Comparison of ENCODE assay signal across 14 cellular contexts in genomic region chr18:45336431-45336830, GRCh38.
DNase-seq lines count a peak whose midpoint lies in the region; ATAC-seq and TF ChIP-seq lines count a peak whose summit lies in the region.
"Had no signal": no experiment of that assay in that cellular context is flagged by ENCODE, and none has a peak within 500 bp of the region (broad histone marks: within the 10 kb centered on the region; RNA-seq: fewer than 3 reads in every experiment).

No MANE protein-coding gene starts in this region.

- H3K9me2 ChIP-seq in GM23248 (ENCODE audit: insufficient read depth), result no peaks in the 10 kb centered on the region

- H3K36me3 Mint-ChIP-seq in brain, result no peaks in the 10 kb centered on the region
- H3K36me3 Mint-ChIP-seq: CD8-positive, alpha-beta T cell had no signal

- TF ChIP-seq CTCF in brain (conservative IDR thresholded peaks at IDR 0.05) (no peak), smooth muscle cell (IDR thresholded peaks at IDR 0.05; ENCODE audit: borderline replicate concordance, insufficient read depth, poor library complexity, severe bottlenecking) (no peak)

- H3K79me2 ChIP-seq in GM23248 (ENCODE audit: insufficient read depth) (no peaks in the 10 kb centered on the region), mesendoderm (ENCODE audit: control insufficient read depth, insufficient read depth, low read length) (no peaks in the 10 kb centered on the region), smooth muscle cell (ENCODE audit: low read depth) (no peaks in the 10 kb centered on the region)

- H3K4me2 ChIP-seq in GM23248 (ENCODE audit: unreplicated experiment) (no peak overlapping the region), mesendoderm (ENCODE audit: low read length) (no peak overlapping the region), smooth muscle cell (no peak overlapping the region)
- H3K4me2 ChIP-seq: BLaER1 treated with 17β-estradiol and CSF1 and Interleukin-3, amounts not matched to agents 10 nM and 100 nM had no signal

- H3K36me3 ChIP-seq in GM23248 (ENCODE audit: low read depth) (no peaks in the 10 kb centered on the region), mesendoderm (ENCODE audit: control insufficient read depth, insufficient read depth, low read length) (no peaks in the 10 kb centered on the region), smooth muscle cell (ENCODE audit: low read depth) (no peaks in the 10 kb centered on the region)
- H3K36me3 ChIP-seq: BLaER1 treated with 17β-estradiol and CSF1 and Interleukin-3, amounts not matched to agents 10 nM and 100 nM; HAP-1 had no signal

- H3K4me1 ChIP-seq in GM23248 (ENCODE audit: insufficient read depth) (peaks cover 32% of the 10 kb centered on the region), mesendoderm (ENCODE audit: control insufficient read depth, low read depth, low read length) (peaks cover 34% of the 10 kb centered on the region), smooth muscle cell (ENCODE audit: low read depth) (no peaks in the 10 kb centered on the region)
- H3K4me1 ChIP-seq: HAP-1 had no signal

- H3F3A ChIP-seq in GM23248 (ENCODE audit: insufficient read depth) (peaks cover 9% of the 10 kb centered on the region), smooth muscle cell (ENCODE audit: low read depth) (no peaks in the 10 kb centered on the region)

- H2AK5ac ChIP-seq in mesendoderm (ENCODE audit: low read length), result peak overlapping the region; percentile 1

- H3K4me3 ChIP-seq in GM23248 (no peak overlapping the region), mesendoderm (ENCODE audit: low read length) (no peak overlapping the region), smooth muscle cell (no peak overlapping the region)
- H3K4me3 ChIP-seq: BLaER1 treated with 17β-estradiol and CSF1 and Interleukin-3, amounts not matched to agents 10 nM and 100 nM; HAP-1 had no signal

- no peak for ATAC-seq in HG02571 (IDR thresholded peaks at IDR 0.05; ENCODE audit: unreplicated experiment)
- ATAC-seq: CD8-positive, alpha-beta T cell; HepG2 had no signal

- no peak overlapping the region for H2BK15ac ChIP-seq in mesendoderm (replicated peaks; ENCODE audit: low read depth)

- no peaks in the 10 kb centered on the region for H4K20me1 ChIP-seq in GM23248 (ENCODE audit: insufficient read depth)
- no peaks in the 10 kb centered on the region for H4K20me1 ChIP-seq in smooth muscle cell (ENCODE audit: low read depth)
- H4K20me1 ChIP-seq: BLaER1 treated with 17β-estradiol and CSF1 and Interleukin-3, amounts not matched to agents 10 nM and 100 nM had no signal

- H3K27ac Mint-ChIP-seq in brain, result peak overlapping the region in 3 of 5 experiments; percentile 75 to 90 (median 78)
- H3K27ac Mint-ChIP-seq: B cell; CD8-positive, alpha-beta T cell had no signal

- WGBS in GM23248 (ENCODE audit: low coverage in 1 of 2, low lambda C conversion rate in 2 of 2, missing lambda C conversion rate in 2 of 2), 2 experiments, result 89 to 90% methylated on average over 2 of the region's 2 CpGs
- WGBS in mesendoderm (ENCODE audit: extremely low coverage, insufficient coverage, low lambda C conversion rate), result no CpG with 5 or more reads among the region's 2 CpGs
- WGBS in smooth muscle cell (ENCODE audit: low lambda C conversion rate), result 77% methylated on average over 2 of the region's 2 CpGs

- H2AFZ ChIP-seq in GM23248 (no peak overlapping the region), smooth muscle cell (ENCODE audit: low read depth) (no peak overlapping the region)

- peak overlapping the region; percentile 29 for H2BK120ac ChIP-seq in mesendoderm (ENCODE audit: low read depth, low read length)

- no peak overlapping the region for H3K27ac ChIP-seq in GM23248
- peak overlapping the region; percentile 46 for H3K27ac ChIP-seq in epithelial cell of prostate
- H3K27ac ChIP-seq in mesendoderm (ENCODE audit: low read depth, low read length), result peak overlapping the region; percentile 13
- no peak overlapping the region for H3K27ac ChIP-seq in smooth muscle cell (ENCODE audit: low read depth)
- H3K27ac ChIP-seq: BLaER1 treated with 17β-estradiol and CSF1 and Interleukin-3, amounts not matched to agents 10 nM and 100 nM had no signal

- H4K8ac ChIP-seq in mesendoderm (ENCODE audit: low read depth, low read length), result no peak overlapping the region

- H3K9me3 ChIP-seq in GM23248 (ENCODE audit: low read depth) (no peaks in the 10 kb centered on the region), smooth muscle cell (replicated peaks; ENCODE audit: low read depth) (no peaks in the 10 kb centered on the region)
- H3K9me3 ChIP-seq: BLaER1 treated with 17β-estradiol and CSF1 and Interleukin-3, amounts not matched to agents 10 nM and 100 nM; HAP-1 had no signal

- no peak overlapping the region for H4K5ac ChIP-seq in mesendoderm (ENCODE audit: low read length)

- H3K9ac ChIP-seq in GM23248, result no peak overlapping the region
- H3K9ac ChIP-seq in mesendoderm (ENCODE audit: low read length), result no peak overlapping the region
- H3K9ac ChIP-seq in smooth muscle cell (ENCODE audit: low read depth), result no peak overlapping the region
- H3K9ac ChIP-seq: BLaER1 treated with 17β-estradiol and CSF1 and Interleukin-3, amounts not matched to agents 10 nM and 100 nM had no signal

- no peaks in the 10 kb centered on the region for H3K79me1 ChIP-seq in mesendoderm (ENCODE audit: low read length)

- no peaks in the 10 kb centered on the region for H3K27me3 ChIP-seq in GM23248 (replicated peaks; ENCODE audit: insufficient read depth)
- no peaks in the 10 kb centered on the region for H3K27me3 ChIP-seq in mesendoderm (ENCODE audit: insufficient read depth, low read length, poor library complexity)
- H3K27me3 ChIP-seq in smooth muscle cell (ENCODE audit: low read depth), result no peaks in the 10 kb centered on the region
- H3K27me3 ChIP-seq: BLaER1 treated with 17β-estradiol and CSF1 and Interleukin-3, amounts not matched to agents 10 nM and 100 nM had no signal

- peaks cover 0 to 7% (median 0%) of the 10 kb centered on the region in 5 experiments for H3K9me3 Mint-ChIP-seq in brain
- H3K9me3 Mint-ChIP-seq: CD8-positive, alpha-beta T cell had no signal

- in situ Hi-C loops in GM23248 (cut with MboI), result no loop called here

- H3K56ac ChIP-seq in mesendoderm (ENCODE audit: low read length), result peak overlapping the region; percentile 65

- H3K4ac ChIP-seq in mesendoderm (ENCODE audit: low read depth, low read length), result peak overlapping the region; percentile 43

- H3K18ac ChIP-seq in mesendoderm (ENCODE audit: low read length), result peak overlapping the region; percentile 72

- H3K4me3 Mint-ChIP-seq in brain, result no peak overlapping the region
- H3K4me3 Mint-ChIP-seq: B cell; CD8-positive, alpha-beta T cell had no signal

- H3K27me3 Mint-ChIP-seq in brain, result peaks cover 4% of the 10 kb centered on the region

- peaks cover 34% of the 10 kb centered on the region for H3K4me1 Mint-ChIP-seq in brain
- H3K4me1 Mint-ChIP-seq: B cell had no signal

- H2BK5ac ChIP-seq in mesendoderm (ENCODE audit: low read length), result peak overlapping the region; percentile 80

- no peak overlapping the region for H3K23ac ChIP-seq in mesendoderm (ENCODE audit: low read length)

- DNase-seq in GM23248, result peak; percentile 41
- DNase-seq in epithelial cell of prostate (ENCODE audit: low read depth, low spot score), result no peak
- no peak for DNase-seq in mesendoderm
- no peak for DNase-seq in stimulated activated CD4-positive, alpha-beta T cell treated with anti-CD3 and anti-CD28 coated beads, Interleukin-15, amount 100 ng/mL, for 24 hours
- no peak for DNase-seq in smooth muscle cell (lab: John Stamatoyannopoulos, UW; ENCODE audit: unreplicated experiment)
- DNase-seq: Calu3; CD8-positive, alpha-beta T cell; GF-D8 had no signal

Comparison
In these comparisons a context has a peak if more than half of its experiments do, and no peak if none do; other contexts are left out.
1. H3K27ac ChIP-seq: peak in epithelial cell of prostate (single experiment) and mesendoderm (single experiment); none in GM23248 (single experiment) and smooth muscle cell (single experiment).